ENCODE assay signal across 10 cellular contexts in the genomic region with DNA sequence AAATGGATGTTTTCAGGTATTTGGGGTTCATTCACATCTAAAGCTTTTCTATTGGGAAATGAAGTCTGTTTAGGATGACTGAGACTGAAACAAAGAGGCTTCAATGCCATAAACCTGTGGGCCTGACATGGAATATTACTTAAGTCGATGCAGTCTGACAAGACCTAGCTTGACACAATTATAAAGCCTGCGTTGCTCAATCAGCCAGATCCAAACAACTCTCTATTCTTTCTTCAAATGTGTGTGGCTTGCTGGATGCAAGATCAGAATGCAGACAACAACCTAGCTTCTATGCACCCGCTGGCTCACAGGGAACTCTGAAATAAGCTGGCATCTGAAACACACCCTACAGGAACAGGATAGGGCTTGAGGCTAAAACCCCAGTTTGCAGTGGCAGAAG. TPM values are rescaled to one million over a fixed set of nuclear protein-coding genes. Genes with fewer than 3 reads are reported as not detected.
DNase-seq lines count a peak whose midpoint lies in the region; TF ChIP-seq lines count a peak whose summit lies in the region.
"Had no signal": no experiment of that assay in that cellular context is flagged by ENCODE, and none has a peak within 500 bp of the region (broad histone marks: within the 10 kb centered on the region; RNA-seq: fewer than 3 reads in every experiment).

No MANE protein-coding gene starts in this region.

- H3K4me1 Mint-ChIP-seq in activated naive CD4-positive, alpha-beta T cell treated with anti-CD3 and anti-CD28 coated beads, Interleukin-2, amount 10 ng/mL, durations not matched to agents 7 days and 5 days = peaks cover 46% of the 10 kb centered on the region
- H3K4me1 Mint-ChIP-seq in endothelial cell (ENCODE audit: unreplicated experiment) = peaks cover 11% of the 10 kb centered on the region

- no peak overlapping the region for H3K4me2 ChIP-seq in mesenchymal stem cell (ENCODE audit: low read length, poor library complexity, severe bottlenecking)

- H3K4me1 ChIP-seq in mesenchymal stem cell (ENCODE audit: control insufficient read depth, insufficient read depth, low read depth, low read length) (peaks cover 18% of the 10 kb centered on the region), tibial nerve (peaks cover 0 to 24% (median 3%) of the 10 kb centered on the region in 4 donors)

- no peak overlapping the region for H2BK15ac ChIP-seq in mesenchymal stem cell (ENCODE audit: low read depth, poor library complexity, severe bottlenecking)

- no peak overlapping the region for H3K9ac ChIP-seq in mesenchymal stem cell (ENCODE audit: low read length)

- H3K27ac ChIP-seq in brain microvascular endothelial cell (peak overlapping the region; percentile 85), mesenchymal stem cell (ENCODE audit: low read length, poor library complexity, severe bottlenecking) (peak overlapping the region; percentile 92), tibial nerve (peak overlapping the region in 3 of 4 donors; percentile 41 to 85 (median 75))

- H3K36me3 Mint-ChIP-seq in activated naive CD4-positive, alpha-beta T cell treated with anti-CD3 and anti-CD28 coated beads, Interleukin-2, amount 10 ng/mL, durations not matched to agents 7 days and 5 days = peaks cover 29% of the 10 kb centered on the region
- H3K36me3 Mint-ChIP-seq in endothelial cell (ENCODE audit: low read depth, unreplicated experiment) = peaks cover 9% of the 10 kb centered on the region

- no peak for TF ChIP-seq POLR2A in tibial nerve (IDR thresholded peaks at IDR 0.05)

- H3K9me3 Mint-ChIP-seq in activated naive CD4-positive, alpha-beta T cell treated with anti-CD3 and anti-CD28 coated beads, Interleukin-2, amount 10 ng/mL, durations not matched to agents 7 days and 5 days = no peaks in the 10 kb centered on the region
- H3K9me3 Mint-ChIP-seq in endothelial cell (ENCODE audit: unreplicated experiment) = no peaks in the 10 kb centered on the region

- no peak overlapping the region for H3K4ac ChIP-seq in mesenchymal stem cell (ENCODE audit: low read depth in 1 of 2, low read length in 2 of 2)

- H3K36me3 ChIP-seq in brain microvascular endothelial cell (replicated peaks) = peaks cover 10% of the 10 kb centered on the region
- H3K36me3 ChIP-seq in mesenchymal stem cell (ENCODE audit: control insufficient read depth in 1 of 2, insufficient read depth in 2 of 2, low read depth in 1 of 2, low read length in 2 of 2) = peaks cover 16 to 33% of the 10 kb centered on the region in 2 experiments
- peaks cover 0 to 41% (median 3%) of the 10 kb centered on the region in 3 donors for H3K36me3 ChIP-seq in tibial nerve
- peaks cover 7% of the 10 kb centered on the region for H3K36me3 ChIP-seq in MG63

- no peak for DNase-seq in activated naive CD4-positive, alpha-beta T cell treated with anti-CD3 and anti-CD28 coated beads, Interleukin-2, amount 10 ng/mL, durations not matched to agents 7 days and 5 days
- DNase-seq in activated naive CD4-positive, alpha-beta T cell treated with anti-CD3 and anti-CD28 coated beads, Interleukin-2, amount 50 U/mL, for 16 hours = no peak
- DNase-seq in brain microvascular endothelial cell (no peak), mesenchymal stem cell (peak; percentile 32), tibial nerve (ENCODE audit: low spot score in 2 of 2) (no peak), endothelial cell (ENCODE audit: low spot score) (no peak), dermis blood vessel endothelial cell (no peak), MG63 (no peak)
- DNase-seq: NCI-H1694, pancreas had no signal

- CTCF ChIA-PET in activated naive CD4-positive, alpha-beta T cell treated with anti-CD3 and anti-CD28 coated beads, Interleukin-2, amount 10 ng/mL, durations not matched to agents 7 days and 5 days (lab: Charles Lee) = interaction anchor here (0.7 to 2.9 kb wide), 9 partner anchors 10 to 96 kb away, joined by 3 to 20 read pairs (median 4); partner anchors contain the start of genes RAD51D and RFFL

- no peak overlapping the region for H2BK120ac ChIP-seq in mesenchymal stem cell (ENCODE audit: low read depth, low read length)

- H2AK5ac ChIP-seq in mesenchymal stem cell (ENCODE audit: low read length, severe bottlenecking) = peak overlapping the region; percentile 33

- peak overlapping the region; percentile 96 for H3K27ac Mint-ChIP-seq in activated naive CD4-positive, alpha-beta T cell treated with anti-CD3 and anti-CD28 coated beads, Interleukin-2, amount 10 ng/mL, durations not matched to agents 7 days and 5 days
- H3K27ac Mint-ChIP-seq in endothelial cell (ENCODE audit: unreplicated experiment) = no peak overlapping the region

- no peak overlapping the region for H2AFZ ChIP-seq in mesenchymal stem cell (ENCODE audit: low read depth, low read length)

- no peak overlapping the region for H3K18ac ChIP-seq in mesenchymal stem cell (ENCODE audit: low read depth in 1 of 2, low read length in 2 of 2)

- no peak overlapping the region for H3K4me3 Mint-ChIP-seq in activated naive CD4-positive, alpha-beta T cell treated with anti-CD3 and anti-CD28 coated beads, Interleukin-2, amount 10 ng/mL, durations not matched to agents 7 days and 5 days
- H3K4me3 Mint-ChIP-seq in endothelial cell (ENCODE audit: unreplicated experiment) = no peak overlapping the region

- H2BK5ac ChIP-seq in mesenchymal stem cell (ENCODE audit: low read depth, low read length, poor library complexity, severe bottlenecking) = no peak overlapping the region

- H4K8ac ChIP-seq in mesenchymal stem cell (ENCODE audit: low read length) = no peak overlapping the region

- no peak overlapping the region for H3K23ac ChIP-seq in mesenchymal stem cell (ENCODE audit: low read length in 2 of 2)

- H3K4me3 ChIP-seq in brain microvascular endothelial cell (ENCODE audit: low read depth, low read length) (no peak overlapping the region), mesenchymal stem cell (ENCODE audit: insufficient read depth in 1 of 2, low read depth in 1 of 2, low read length in 2 of 2) (no peak overlapping the region), tibial nerve (no peak overlapping the region), MG63 (no peak overlapping the region)
- H3K4me3 ChIP-seq: pancreas had no signal

- in situ Hi-C loops in brain microvascular endothelial cell (cut with HindIII; ENCODE audit: low pct_ligation_motif_present, low sequenced_read_pairs) = no loop called here

- 96% methylated on average over 3 of the region's 3 CpGs for WGBS in mesenchymal stem cell
- 59 to 68% methylated on average over 3 of the region's 3 CpGs for WGBS in tibial nerve, 2 donors

- H3K14ac ChIP-seq in mesenchymal stem cell (ENCODE audit: low read length in 2 of 2) = no peak overlapping the region

- no peak for TF ChIP-seq CTCF in brain microvascular endothelial cell (IDR thresholded peaks at IDR 0.05; ENCODE audit: low read depth, low read length, missing control alignments)
- no peak for TF ChIP-seq CTCF in tibial nerve (IDR thresholded peaks at IDR 0.05)
- TF ChIP-seq CTCF in endothelial cell (IDR thresholded peaks at IDR 0.05; ENCODE audit: unreplicated experiment) = no peak

- H3K27me3 ChIP-seq in brain microvascular endothelial cell (replicated peaks) = no peaks in the 10 kb centered on the region
- no peaks in the 10 kb centered on the region for H3K27me3 ChIP-seq in mesenchymal stem cell (ENCODE audit: control insufficient read depth in 1 of 2, insufficient read depth in 1 of 2, low read length in 2 of 2)
- H3K27me3 ChIP-seq in tibial nerve = no peaks in the 10 kb centered on the region
- H3K27me3 ChIP-seq in MG63 = no peaks in the 10 kb centered on the region
- H3K27me3 ChIP-seq: pancreas had no signal

- no peaks in the 10 kb centered on the region for H3K9me3 ChIP-seq in mesenchymal stem cell (ENCODE audit: control insufficient read depth, low read length)
- H3K9me3 ChIP-seq in tibial nerve = no peaks in the 10 kb centered on the region
- H3K9me3 ChIP-seq in MG63 = no peaks in the 10 kb centered on the region
- H3K9me3 ChIP-seq: pancreas had no signal

- no peak overlapping the region for H4K91ac ChIP-seq in mesenchymal stem cell (ENCODE audit: low read length)

- no peak for TF ChIP-seq EP300 in tibial nerve (IDR thresholded peaks at IDR 0.05)

- no peak overlapping the region for H2BK12ac ChIP-seq in mesenchymal stem cell (ENCODE audit: low read length in 2 of 2)

- H3K79me1 ChIP-seq in mesenchymal stem cell (replicated peaks; ENCODE audit: low read length, poor library complexity, severe bottlenecking) = peaks cover 23% of the 10 kb centered on the region

- H3K27me3 Mint-ChIP-seq in activated naive CD4-positive, alpha-beta T cell treated with anti-CD3 and anti-CD28 coated beads, Interleukin-2, amount 10 ng/mL, durations not matched to agents 7 days and 5 days = no peaks in the 10 kb centered on the region
- H3K27me3 Mint-ChIP-seq in endothelial cell (ENCODE audit: unreplicated experiment) = peaks cover 6% of the 10 kb centered on the region

RNA-seq across cellular contexts. Expression of gene RFFL, which starts 40.0 kb away (rescaled TPM):
- polyA plus RNA-seq in mesenchymal stem cell (2013, experiment 1 of 2) = 11.5 TPM
- 12.7 TPM for polyA plus RNA-seq in mesenchymal stem cell (2013, experiment 2 of 2)
- total RNA-seq in tibial nerve = 10 to 100 TPM; 10.8 to 41.3 (median 17.2) TPM
- total RNA-seq in endothelial cell (ENCODE audit: unreplicated experiment) = 20.6 TPM
- total RNA-seq in dermis blood vessel endothelial cell = 7.0 and 8.1 TPM in 2 replicates
- total RNA-seq in MG63 (2014; rRNA removed; shearing (Covaris generic); ENCODE audit: low replicate concordance) = 10.5 and 18.0 TPM in 2 replicates

RNA-seq across cellular contexts. Expression of gene LIG3, which starts 43.2 kb away (rescaled TPM):
- 11.0 TPM for polyA plus RNA-seq in mesenchymal stem cell (2013, experiment 1 of 2)
- 10.0 TPM for polyA plus RNA-seq in mesenchymal stem cell (2013, experiment 2 of 2)
- total RNA-seq in tibial nerve (10 to 100 TPM; 15.3 to 42.6 (median 37.0) TPM), endothelial cell (ENCODE audit: unreplicated experiment) (42.1 TPM), dermis blood vessel endothelial cell (23.1 and 37.8 TPM in 2 replicates)
- total RNA-seq in MG63 (2014; rRNA removed; shearing (Covaris generic); ENCODE audit: low replicate concordance) = 16.3 and 45.6 TPM in 2 replicates
